In genomic region chr12:66169221-66170170, GRCh38 we compare ENCODE assay signal across 8 cellular contexts. TPM values are rescaled to one million over a fixed set of nuclear protein-coding genes. Genes with fewer than 3 reads are reported as not detected.
DNase-seq lines count a peak whose midpoint lies in the region; ATAC-seq and TF ChIP-seq lines count a peak whose summit lies in the region.

A gene with protein sequence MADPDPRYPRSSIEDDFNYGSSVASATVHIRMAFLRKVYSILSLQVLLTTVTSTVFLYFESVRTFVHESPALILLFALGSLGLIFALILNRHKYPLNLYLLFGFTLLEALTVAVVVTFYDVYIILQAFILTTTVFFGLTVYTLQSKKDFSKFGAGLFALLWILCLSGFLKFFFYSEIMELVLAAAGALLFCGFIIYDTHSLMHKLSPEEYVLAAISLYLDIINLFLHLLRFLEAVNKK (minus strand): TSS chr12:66169996. CDS start chr12:66169951, 45 bp downstream.

- H3K36me3 ChIP-seq in breast epithelium, result no peaks in the 10 kb centered on the region
- peaks cover 3% of the 10 kb centered on the region for H3K36me3 ChIP-seq in smooth muscle cell (ENCODE audit: low read depth)

- no peaks in the 10 kb centered on the region for H3K9me3 ChIP-seq in breast epithelium
- H3K9me3 ChIP-seq in smooth muscle cell (replicated peaks; ENCODE audit: low read depth), result no peaks in the 10 kb centered on the region

- H2AFZ ChIP-seq in smooth muscle cell (ENCODE audit: low read depth), result peak within 1 kb of the TSS; percentile 56

- peak within 1 kb of the TSS; percentile 96 for H3K27ac ChIP-seq in VCaP
- H3K27ac ChIP-seq in breast epithelium, result peak within 1 kb of the TSS; percentile 99
- H3K27ac ChIP-seq in smooth muscle cell (ENCODE audit: low read depth), result peak within 1 kb of the TSS; percentile 88

- H3K4me3 ChIP-seq in breast epithelium (peak within 1 kb of the TSS; percentile 76 to 89 (median 77)), smooth muscle cell (peak within 1 kb of the TSS; percentile 62)

- TF ChIP-seq POLR2A in breast epithelium (IDR thresholded peaks at IDR 0.05), result peak; percentile 80

- H3K9ac ChIP-seq in smooth muscle cell (ENCODE audit: low read depth), result peak within 1 kb of the TSS; percentile 79

- peak; percentile 80 for ATAC-seq in GM18873 (IDR thresholded peaks at IDR 0.05; ENCODE audit: low FRiP score, unreplicated experiment)
- peak; percentile 79 for ATAC-seq in HG03139 (IDR thresholded peaks at IDR 0.05; ENCODE audit: unreplicated experiment)

- peaks cover 42% of the 10 kb centered on the region for H3K79me2 ChIP-seq in smooth muscle cell (ENCODE audit: low read depth)

- DNase-seq in AG08395 (ENCODE audit: low spot score) (peak; percentile 88), NCI-H2196 treated with DMSO at 0.1 percent for 48 hours (lab: John Stamatoyannopoulos, UW; ENCODE audit: unreplicated experiment) (peak; percentile 81), breast epithelium (ENCODE audit: low spot score in 2 of 2) (peak; percentile 74 to 88), iPS-NIHi11 (ENCODE audit: low spot score) (peak; percentile 90), smooth muscle cell (lab: John Stamatoyannopoulos, UW; ENCODE audit: unreplicated experiment) (peak; percentile 86)

- peak within 1 kb of the TSS; percentile 89 for H3K4me2 ChIP-seq in smooth muscle cell

- H3K27me3 ChIP-seq in breast epithelium, result no peaks in the 10 kb centered on the region
- H3K27me3 ChIP-seq in smooth muscle cell (ENCODE audit: low read depth), result no peaks in the 10 kb centered on the region

- H4K20me1 ChIP-seq in smooth muscle cell (ENCODE audit: low read depth), result no peaks in the 10 kb centered on the region

- intact Hi-C loops in breast epithelium (cut with DNase I; ENCODE audit: low total_unique reads), result no loop called here

- WGBS in smooth muscle cell (ENCODE audit: low lambda C conversion rate), result 3% methylated on average over 65 of the region's 67 CpGs

- TF ChIP-seq CTCF in VCaP (conservative IDR thresholded peaks at IDR 0.05), result peak; percentile 74
- TF ChIP-seq CTCF in breast epithelium (IDR thresholded peaks at IDR 0.05), result peak; percentile 48 to 68 (median 60)
- TF ChIP-seq CTCF in smooth muscle cell (IDR thresholded peaks at IDR 0.05; ENCODE audit: borderline replicate concordance, insufficient read depth, poor library complexity, severe bottlenecking), result peak; percentile 28

- H3F3A ChIP-seq in smooth muscle cell (ENCODE audit: low read depth), result peaks cover 11% of the 10 kb centered on the region

- H3K4me1 ChIP-seq in breast epithelium (peaks cover 0 to 6% of the 10 kb centered on the region in 2 donors), smooth muscle cell (ENCODE audit: low read depth) (peaks cover 6% of the 10 kb centered on the region)

RNA-seq across cellular contexts. Expression of the gene that starts here (rescaled TPM):
- 100 to 1,000 TPM; 128 to 325 (median 218) TPM for total RNA-seq in breast epithelium
- total RNA-seq in smooth muscle cell, result 103 and 153 TPM in 2 replicates
- 93.3 and 97.9 TPM in 2 replicates for polyA plus RNA-seq in smooth muscle cell

Comparison
In these comparisons a context has a peak if more than half of its experiments do, and no peak if none do; other contexts are left out.
1. Peak in every context shown above with its lines: DNase-seq, ATAC-seq, H3K4me3 ChIP-seq and H3K27ac ChIP-seq.